In the genomic region with DNA sequence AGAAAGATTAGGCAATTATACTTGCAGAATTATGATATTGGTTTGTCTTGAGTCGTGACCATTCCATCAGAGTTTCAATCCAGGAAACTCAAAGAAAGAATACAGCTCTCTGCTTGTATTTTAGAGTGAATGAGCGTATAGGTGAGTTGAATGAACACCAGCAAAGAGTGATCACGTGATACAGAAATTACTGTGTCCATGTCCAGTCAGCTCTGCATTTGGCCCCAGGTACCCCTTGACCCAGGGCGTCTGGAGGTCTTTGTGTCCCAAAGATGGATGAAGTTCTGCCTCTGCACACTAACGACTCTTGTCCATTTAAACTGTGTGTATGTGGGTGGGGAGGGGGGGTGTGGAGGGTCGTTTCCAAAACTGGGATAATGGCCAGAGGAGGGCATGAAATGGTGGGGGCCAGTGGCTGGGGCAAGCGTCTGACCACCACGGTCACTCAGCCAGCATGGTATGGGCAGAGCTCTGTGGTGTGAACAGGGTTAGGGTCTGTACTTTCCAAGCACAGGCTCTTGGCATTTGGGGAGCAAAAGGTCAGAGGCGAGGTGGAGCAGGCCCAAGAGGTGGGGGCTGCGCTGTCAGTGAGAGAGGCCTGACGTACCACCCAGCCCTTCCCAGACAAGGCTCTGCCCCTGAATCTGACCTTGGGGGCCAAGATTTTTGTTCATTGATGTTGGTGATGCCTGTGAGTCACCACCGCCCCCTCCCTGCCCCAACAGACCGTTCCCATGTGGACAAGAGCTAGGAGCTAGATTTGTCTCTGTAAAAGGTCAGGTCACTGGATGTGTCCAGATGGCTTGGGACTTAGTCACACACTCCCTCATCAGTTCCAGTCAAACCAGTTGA, we compare ENCODE assay signal across 1 cellular context.
TF ChIP-seq lines count a peak whose summit lies in the region.

No MANE protein-coding gene starts in this region.

TF ChIP-seq in HCT116, 20 proteins besides CTCF, POLR2A, EP300 and RAD21:
- TF ChIP-seq EGR1 (IDR thresholded peaks at IDR 0.05; ENCODE audit: low read depth) (peak; percentile 93), REST (IDR thresholded peaks at IDR 0.05; ENCODE audit: low read depth) (no peak), CEBPB (IDR thresholded peaks at IDR 0.05; ENCODE audit: low read depth) (no peak), POLR2AphosphoS5 (IDR thresholded peaks at IDR 0.05; ENCODE audit: low read depth, low read length) (peak; percentile 63; the same call in 1 of the 2 replicates), YY1 (IDR thresholded peaks at IDR 0.05; ENCODE audit: extremely low read depth, insufficient replicate concordance, low read depth, low read length) (peak; percentile 42), JUND (IDR thresholded peaks at IDR 0.05) (peak; percentile 96), FOSL1 (IDR thresholded peaks at IDR 0.05; ENCODE audit: low read depth) (peak; percentile 86), SP1 (IDR thresholded peaks at IDR 0.05; ENCODE audit: low read depth) (peak; percentile 97), CBX3 (IDR thresholded peaks at IDR 0.05; ENCODE audit: low read depth) (peak; percentile 80)
- TF ChIP-seq, protein P1, sequence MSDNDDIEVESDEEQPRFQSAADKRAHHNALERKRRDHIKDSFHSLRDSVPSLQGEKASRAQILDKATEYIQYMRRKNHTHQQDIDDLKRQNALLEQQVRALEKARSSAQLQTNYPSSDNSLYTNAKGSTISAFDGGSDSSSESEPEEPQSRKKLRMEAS (IDR thresholded peaks at IDR 0.05): peak; percentile 82
